Comparison of ENCODE assay signal across 1 cellular context in genomic region chr12:109719123-109720022, GRCh38.
TF ChIP-seq lines count a peak whose summit lies in the region.

No MANE protein-coding gene starts in this region.

TF ChIP-seq in HEK293T, 16 proteins besides CTCF, POLR2A, EP300 and RAD21 (continued from another document):
- TF ChIP-seq BHLHE40 (IDR thresholded peaks at IDR 0.05; ENCODE audit: borderline replicate concordance) (no peak), NFRKB (IDR thresholded peaks at IDR 0.05) (no peak), LEF1 (IDR thresholded peaks at IDR 0.05; ENCODE audit: borderline replicate concordance) (no peak)
